Comparison of ENCODE assay signal across 22 cellular contexts in the genomic region with DNA sequence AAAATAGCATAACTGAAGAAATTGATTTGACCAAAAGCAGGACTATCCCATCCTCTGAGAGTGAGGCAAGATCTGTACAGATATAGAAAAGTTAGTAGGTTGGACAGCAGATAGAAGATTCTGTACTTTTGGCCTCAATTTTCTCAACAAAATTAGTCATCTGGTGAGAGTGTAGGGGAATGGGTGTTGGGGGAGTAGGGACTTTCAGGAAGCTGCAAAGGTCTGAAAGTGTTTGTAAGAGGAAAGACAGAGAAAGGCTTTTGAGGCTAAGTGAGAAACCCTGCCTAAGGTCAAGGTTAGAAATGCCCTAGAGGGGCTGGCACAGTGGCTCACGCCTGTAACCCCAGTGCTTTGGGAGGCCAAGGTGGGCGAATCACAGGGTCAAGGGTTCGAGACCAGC. TPM values are rescaled to one million over a fixed set of nuclear protein-coding genes. Genes with fewer than 3 reads are reported as not detected.
"Had no signal": no experiment of that assay in that cellular context is flagged by ENCODE, and none has a peak within 500 bp of the region (broad histone marks: within the 10 kb centered on the region; RNA-seq: fewer than 3 reads in every experiment).

No MANE protein-coding gene starts in this region.

- H3K9me3 Mint-ChIP-seq: activated CD4-positive, alpha-beta memory T cell treated with anti-CD3 and anti-CD28 coated beads, Interleukin-2, amount 10 ng/mL, durations not matched to agents 7 days and 5 days; activated naive CD8-positive, alpha-beta T cell treated with anti-CD3 and anti-CD28 coated beads, Interleukin-2, amount 10 ng/mL, durations not matched to agents 7 days and 5 days; endodermal cell; stimulated activated naive CD8-positive, alpha-beta T cell treated with anti-CD3 and anti-CD28 coated beads, Interleukin-15, Interleukin-2, amounts not matched to agents 100 ng/mL and 50 ng/mL, for 24 hours; T-helper 2 cell treated with Interferon-gamma antibody and Interleukin-4, amounts not matched to agents 5 μg/mL and 100 μg/mL, for 36 hours had no signal

- H3K27me3 Mint-ChIP-seq: activated CD8-positive, alpha-beta memory T cell treated with anti-CD3 and anti-CD28 coated beads, Interleukin-2, amount 10 ng/mL, durations not matched to agents 7 days and 5 days; activated naive CD8-positive, alpha-beta T cell treated with anti-CD3 and anti-CD28 coated beads, Interleukin-2, amount 10 ng/mL, durations not matched to agents 7 days and 5 days; brain; stimulated activated naive CD8-positive, alpha-beta T cell treated with anti-CD3 and anti-CD28 coated beads, Interleukin-15, Interleukin-2, amounts not matched to agents 100 ng/mL and 50 ng/mL, for 24 hours had no signal

- H2AFZ ChIP-seq: hepatocyte had no signal

- H3K4me1 Mint-ChIP-seq: activated CD4-positive, alpha-beta memory T cell treated with anti-CD3 and anti-CD28 coated beads, Interleukin-2, amount 10 ng/mL, durations not matched to agents 7 days and 5 days; activated CD8-positive, alpha-beta memory T cell treated with anti-CD3 and anti-CD28 coated beads, Interleukin-2, amount 10 ng/mL, durations not matched to agents 7 days and 5 days; activated naive CD8-positive, alpha-beta T cell treated with anti-CD3 and anti-CD28 coated beads, Interleukin-2, amount 10 ng/mL, durations not matched to agents 7 days and 5 days; brain; endodermal cell had no signal

- H3K79me2 ChIP-seq: hepatocyte had no signal

- H3K27ac ChIP-seq: colonic mucosa, epithelial cell of prostate, foreskin keratinocyte, hepatocyte, lower lobe of right lung, tibial nerve had no signal

- H3K36me3 ChIP-seq: colonic mucosa, lower lobe of right lung, tibial nerve had no signal

- H3K27ac Mint-ChIP-seq: activated CD4-positive, alpha-beta memory T cell treated with anti-CD3 and anti-CD28 coated beads, Interleukin-2, amount 10 ng/mL, durations not matched to agents 7 days and 5 days; activated CD8-positive, alpha-beta memory T cell treated with anti-CD3 and anti-CD28 coated beads, Interleukin-2, amount 10 ng/mL, durations not matched to agents 7 days and 5 days; activated naive CD8-positive, alpha-beta T cell treated with anti-CD3 and anti-CD28 coated beads, Interleukin-2, amount 10 ng/mL, durations not matched to agents 7 days and 5 days; brain; endodermal cell; stimulated activated naive CD8-positive, alpha-beta T cell treated with anti-CD3 and anti-CD28 coated beads, Interleukin-15, Interleukin-2, amounts not matched to agents 100 ng/mL and 50 ng/mL, for 24 hours; T-helper 2 cell treated with Interferon-gamma antibody and Interleukin-4, amounts not matched to agents 5 μg/mL and 100 μg/mL, for 36 hours had no signal

- H3K4me3 ChIP-seq: colonic mucosa, hepatocyte, lower lobe of right lung, tibial nerve had no signal

- H3K4me1 ChIP-seq: colonic mucosa, foreskin keratinocyte, lower lobe of right lung, tibial nerve had no signal

- H3K4me2 ChIP-seq: hepatocyte had no signal

- H3K27me3 ChIP-seq: colonic mucosa, foreskin keratinocyte, hepatocyte, tibial nerve had no signal

- H3K36me3 Mint-ChIP-seq: activated CD8-positive, alpha-beta memory T cell treated with anti-CD3 and anti-CD28 coated beads, Interleukin-2, amount 10 ng/mL, durations not matched to agents 7 days and 5 days; activated naive CD8-positive, alpha-beta T cell treated with anti-CD3 and anti-CD28 coated beads, Interleukin-2, amount 10 ng/mL, durations not matched to agents 7 days and 5 days; brain had no signal

- ATAC-seq: activated CD8-positive, alpha-beta memory T cell treated with anti-CD3 and anti-CD28 coated beads, Interleukin-2, amount 10 ng/mL, durations not matched to agents 7 days and 5 days; foreskin keratinocyte; lower lobe of right lung had no signal

- DNase-seq: activated CD4-positive, alpha-beta memory T cell treated with anti-CD3 and anti-CD28 coated beads, Interleukin-2, amount 10 ng/mL, durations not matched to agents 7 days and 5 days; activated CD4-positive, alpha-beta T cell treated with anti-CD3 and anti-CD28 coated beads for 48 hours; activated CD4-positive, CD25-positive, alpha-beta regulatory T cell; activated CD8-positive, alpha-beta memory T cell treated with anti-CD3 and anti-CD28 coated beads, Interleukin-2, amount 10 ng/mL, durations not matched to agents 7 days and 5 days; activated naive CD8-positive, alpha-beta T cell treated with anti-CD3 and anti-CD28 coated beads, Interleukin-2, amount 10 ng/mL, durations not matched to agents 7 days and 5 days; anterior cingulate cortex; caudate nucleus; colonic mucosa; endodermal cell; foreskin keratinocyte; lower lobe of right lung; occipital lobe; retina had no signal

- H3K4me3 Mint-ChIP-seq: activated CD4-positive, alpha-beta memory T cell treated with anti-CD3 and anti-CD28 coated beads, Interleukin-2, amount 10 ng/mL, durations not matched to agents 7 days and 5 days; activated CD8-positive, alpha-beta memory T cell treated with anti-CD3 and anti-CD28 coated beads, Interleukin-2, amount 10 ng/mL, durations not matched to agents 7 days and 5 days; activated naive CD8-positive, alpha-beta T cell treated with anti-CD3 and anti-CD28 coated beads, Interleukin-2, amount 10 ng/mL, durations not matched to agents 7 days and 5 days; brain; endodermal cell; nephron; stimulated activated naive CD8-positive, alpha-beta T cell treated with anti-CD3 and anti-CD28 coated beads, Interleukin-15, Interleukin-2, amounts not matched to agents 100 ng/mL and 50 ng/mL, for 24 hours; T-helper 2 cell treated with Interferon-gamma antibody and Interleukin-4, amounts not matched to agents 5 μg/mL and 100 μg/mL, for 36 hours had no signal

- H3K9me3 ChIP-seq: colonic mucosa, lower lobe of right lung, tibial nerve had no signal

RNA-seq across cellular contexts. Expression of gene DAPL1, which starts 40.3 kb away (rescaled TPM):
- total RNA-seq: activated CD4-positive, alpha-beta memory T cell treated with anti-CD3 and anti-CD28 coated beads, Interleukin-2, amount 10 ng/mL, durations not matched to agents 7 days and 5 days; activated CD8-positive, alpha-beta memory T cell treated with anti-CD3 and anti-CD28 coated beads, Interleukin-2, amount 10 ng/mL, durations not matched to agents 7 days and 5 days; activated naive CD8-positive, alpha-beta T cell treated with anti-CD3 and anti-CD28 coated beads, Interleukin-2, amount 10 ng/mL, durations not matched to agents 7 days and 5 days; endodermal cell; hepatocyte; lower lobe of right lung; mesenteric fat pad; occipital lobe; posterior vena cava had no signal
- polyA plus RNA-seq: hepatocyte had no signal
